Comparison of ENCODE assay signal across 2 cellular contexts in genomic region chr9:89449261-89449671, GRCh38.
TF ChIP-seq lines count a peak whose summit lies in the region.

No MANE protein-coding gene starts in this region.

TF ChIP-seq in IMR-90, 13 proteins besides CTCF, POLR2A, EP300 and RAD21:
- no peak for TF ChIP-seq MAFK (IDR thresholded peaks at IDR 0.05; ENCODE audit: low read depth, low read length)
- no peak for TF ChIP-seq MXI1 (IDR thresholded peaks at IDR 0.05; ENCODE audit: borderline replicate concordance, low read depth, low read length)
- no peak for TF ChIP-seq SMC3 (IDR thresholded peaks at IDR 0.05; ENCODE audit: low read depth, low read length)
- TF ChIP-seq, protein P1, sequence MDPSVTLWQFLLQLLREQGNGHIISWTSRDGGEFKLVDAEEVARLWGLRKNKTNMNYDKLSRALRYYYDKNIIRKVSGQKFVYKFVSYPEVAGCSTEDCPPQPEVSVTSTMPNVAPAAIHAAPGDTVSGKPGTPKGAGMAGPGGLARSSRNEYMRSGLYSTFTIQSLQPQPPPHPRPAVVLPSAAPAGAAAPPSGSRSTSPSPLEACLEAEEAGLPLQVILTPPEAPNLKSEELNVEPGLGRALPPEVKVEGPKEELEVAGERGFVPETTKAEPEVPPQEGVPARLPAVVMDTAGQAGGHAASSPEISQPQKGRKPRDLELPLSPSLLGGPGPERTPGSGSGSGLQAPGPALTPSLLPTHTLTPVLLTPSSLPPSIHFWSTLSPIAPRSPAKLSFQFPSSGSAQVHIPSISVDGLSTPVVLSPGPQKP (IDR thresholded peaks at IDR 0.05; ENCODE audit: borderline replicate concordance, low read depth, low read length), result no peak
- TF ChIP-seq NFE2L2 (IDR thresholded peaks at IDR 0.05; ENCODE audit: low read depth, low read length), result no peak
- no peak for TF ChIP-seq RCOR1 (IDR thresholded peaks at IDR 0.05; ENCODE audit: insufficient replicate concordance, low read length)
- no peak for TF ChIP-seq BHLHE40 (IDR thresholded peaks at IDR 0.05; ENCODE audit: low read depth, low read length)
- no peak for TF ChIP-seq CEBPB (IDR thresholded peaks at IDR 0.05; ENCODE audit: low read depth, low read length)
- no peak for TF ChIP-seq CHD1 (IDR thresholded peaks at IDR 0.05; ENCODE audit: low read depth, low read length)
- TF ChIP-seq MAZ (IDR thresholded peaks at IDR 0.05; ENCODE audit: borderline replicate concordance, low read depth, low read length), result no peak
- TF ChIP-seq USF2 (IDR thresholded peaks at IDR 0.05; ENCODE audit: low read depth, low read length), result no peak
- no peak for TF ChIP-seq FOS (IDR thresholded peaks at IDR 0.05; ENCODE audit: low read depth, low read length)
- TF ChIP-seq RFX5 (IDR thresholded peaks at IDR 0.05; ENCODE audit: low read depth, low read length), result no peak

TF ChIP-seq in K562, 482 proteins besides CTCF, POLR2A, EP300 and RAD21:
- TF ChIP-seq SRSF9 (IDR thresholded peaks at IDR 0.05; ENCODE audit: borderline replicate concordance, low read depth, low read length) (no peak), SPI1 (IDR thresholded peaks at IDR 0.05; ENCODE audit: borderline replicate concordance, low read depth, low read length) (0 out of 2 replicates have a peak, but pooled peaks have one; percentile 7), SMAD3 (CRISPR knock-in tag; conservative IDR thresholded peaks at IDR 0.05) (no peak)
